1 cellular context compared by ENCODE assay signal in the genomic region with DNA sequence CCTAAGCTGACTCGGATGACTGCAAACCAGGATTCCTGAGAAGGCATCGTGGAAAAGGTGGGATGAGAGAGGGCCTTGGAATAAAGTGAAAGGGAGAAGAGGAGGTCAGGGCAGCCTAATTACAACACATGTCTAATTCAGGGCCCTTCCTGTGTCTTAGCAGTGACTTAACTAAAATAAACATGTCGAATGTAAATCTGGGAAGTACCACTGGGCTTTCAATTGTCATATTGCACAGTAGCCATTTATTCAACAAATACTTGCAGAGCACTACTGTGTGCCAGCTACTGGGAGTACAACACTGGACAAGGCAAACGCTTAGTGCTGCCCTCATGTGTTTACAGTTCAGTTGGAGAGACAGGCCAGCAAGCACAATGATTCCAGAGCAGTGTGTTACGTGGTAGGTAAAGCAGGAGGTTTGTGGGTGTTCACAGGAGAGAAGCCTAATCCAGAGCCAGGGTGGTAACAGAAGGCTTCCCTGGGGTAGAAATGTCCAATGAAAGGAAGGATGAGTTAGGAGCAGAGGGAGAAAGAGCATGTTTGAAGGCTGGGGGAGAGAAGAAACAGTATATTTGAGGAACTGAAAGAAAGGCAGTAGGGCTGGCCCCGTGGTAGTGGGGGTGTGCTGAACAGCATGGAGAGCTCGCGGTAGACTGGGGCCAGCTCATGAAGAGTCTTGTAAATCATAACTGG.
TF ChIP-seq lines count a peak whose summit lies in the region.

No MANE protein-coding gene starts in this region.

TF ChIP-seq in HepG2, 621 proteins besides CTCF, POLR2A, EP300 and RAD21 (continued from another document and continues in another):
- TF ChIP-seq, protein P1, sequence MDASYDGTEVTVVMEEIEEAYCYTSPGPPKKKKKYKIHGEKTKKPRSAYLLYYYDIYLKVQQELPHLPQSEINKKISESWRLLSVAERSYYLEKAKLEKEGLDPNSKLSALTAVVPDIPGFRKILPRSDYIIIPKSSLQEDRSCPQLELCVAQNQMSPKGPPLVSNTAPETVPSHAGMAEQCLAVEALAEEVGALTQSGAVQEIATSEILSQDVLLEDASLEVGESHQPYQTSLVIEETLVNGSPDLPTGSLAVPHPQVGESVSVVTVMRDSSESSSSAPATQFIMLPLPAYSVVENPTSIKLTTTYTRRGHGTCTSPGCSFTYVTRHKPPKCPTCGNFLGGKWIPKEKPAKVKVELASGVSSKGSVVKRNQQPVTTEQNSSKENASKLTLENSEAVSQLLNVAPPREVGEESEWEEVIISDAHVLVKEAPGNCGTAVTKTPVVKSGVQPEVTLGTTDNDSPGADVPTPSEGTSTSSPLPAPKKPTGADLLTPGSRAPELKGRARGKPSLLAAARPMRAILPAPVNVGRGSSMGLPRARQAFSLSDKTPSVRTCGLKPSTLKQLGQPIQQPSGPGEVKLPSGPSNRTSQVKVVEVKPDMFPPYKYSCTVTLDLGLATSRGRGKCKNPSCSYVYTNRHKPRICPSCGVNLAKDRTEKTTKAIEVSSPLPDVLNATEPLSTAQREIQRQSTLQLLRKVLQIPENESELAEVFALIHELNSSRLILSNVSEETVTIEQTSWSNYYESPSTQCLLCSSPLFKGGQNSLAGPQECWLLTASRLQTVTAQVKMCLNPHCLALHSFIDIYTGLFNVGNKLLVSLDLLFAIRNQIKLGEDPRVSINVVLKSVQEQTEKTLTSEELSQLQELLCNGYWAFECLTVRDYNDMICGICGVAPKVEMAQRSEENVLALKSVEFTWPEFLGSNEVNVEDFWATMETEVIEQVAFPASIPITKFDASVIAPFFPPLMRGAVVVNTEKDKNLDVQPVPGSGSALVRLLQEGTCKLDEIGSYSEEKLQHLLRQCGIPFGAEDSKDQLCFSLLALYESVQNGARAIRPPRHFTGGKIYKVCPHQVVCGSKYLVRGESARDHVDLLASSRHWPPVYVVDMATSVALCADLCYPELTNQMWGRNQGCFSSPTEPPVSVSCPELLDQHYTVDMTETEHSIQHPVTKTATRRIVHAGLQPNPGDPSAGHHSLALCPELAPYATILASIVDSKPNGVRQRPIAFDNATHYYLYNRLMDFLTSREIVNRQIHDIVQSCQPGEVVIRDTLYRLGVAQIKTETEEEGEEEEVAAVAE (CRISPR knock-in tag; IDR thresholded peaks at IDR 0.05; ENCODE audit: borderline replicate concordance) = 0 out of 2 replicates have a peak, but pooled peaks have one; percentile 63
- TF ChIP-seq NFATC3 (CRISPR knock-in tag; IDR thresholded peaks at IDR 0.05) (no peak), ZNF773 (CRISPR knock-in tag; IDR thresholded peaks at IDR 0.05; ENCODE audit: borderline replicate concordance) (no peak), JUN (CRISPR knock-in tag; IDR thresholded peaks at IDR 0.05) (no peak), ZNF17 (CRISPR knock-in tag; IDR thresholded peaks at IDR 0.05) (no peak), PRPF4 (IDR thresholded peaks at IDR 0.05; ENCODE audit: low read depth, low read length, poor library complexity, severe bottlenecking) (no peak), ZBTB8A (CRISPR knock-in tag; IDR thresholded peaks at IDR 0.05; ENCODE audit: borderline replicate concordance, low read depth) (no peak), SSRP1 (CRISPR knock-in tag; IDR thresholded peaks at IDR 0.05) (no peak), MATR3 (CRISPR knock-in tag; IDR thresholded peaks at IDR 0.05) (no peak), ATAD3A (CRISPR knock-in tag; IDR thresholded peaks at IDR 0.05) (no peak), ZNF746 (CRISPR knock-in tag; IDR thresholded peaks at IDR 0.05) (no peak), ZNF737 (CRISPR knock-in tag; IDR thresholded peaks at IDR 0.05; ENCODE audit: borderline replicate concordance) (no peak), FOSL2 (CRISPR knock-in tag; IDR thresholded peaks at IDR 0.05) (peak; percentile 52), FOSL1 (CRISPR knock-in tag; IDR thresholded peaks at IDR 0.05; ENCODE audit: borderline replicate concordance) (no peak), ARNTL (CRISPR knock-in tag; IDR thresholded peaks at IDR 0.05) (no peak), PHF21A (CRISPR knock-in tag; IDR thresholded peaks at IDR 0.05) (no peak), ZNF724P (CRISPR knock-in tag; IDR thresholded peaks at IDR 0.05; ENCODE audit: borderline replicate concordance) (no peak), ZNF567 (CRISPR knock-in tag; IDR thresholded peaks at IDR 0.05; ENCODE audit: borderline replicate concordance) (no peak), SALL1 (CRISPR knock-in tag; IDR thresholded peaks at IDR 0.05) (peak; percentile 53; the same call in 1 of the 2 replicates), KMT2A (CRISPR knock-in tag; IDR thresholded peaks at IDR 0.05) (peak; percentile 76)
- TF ChIP-seq, protein P2, sequence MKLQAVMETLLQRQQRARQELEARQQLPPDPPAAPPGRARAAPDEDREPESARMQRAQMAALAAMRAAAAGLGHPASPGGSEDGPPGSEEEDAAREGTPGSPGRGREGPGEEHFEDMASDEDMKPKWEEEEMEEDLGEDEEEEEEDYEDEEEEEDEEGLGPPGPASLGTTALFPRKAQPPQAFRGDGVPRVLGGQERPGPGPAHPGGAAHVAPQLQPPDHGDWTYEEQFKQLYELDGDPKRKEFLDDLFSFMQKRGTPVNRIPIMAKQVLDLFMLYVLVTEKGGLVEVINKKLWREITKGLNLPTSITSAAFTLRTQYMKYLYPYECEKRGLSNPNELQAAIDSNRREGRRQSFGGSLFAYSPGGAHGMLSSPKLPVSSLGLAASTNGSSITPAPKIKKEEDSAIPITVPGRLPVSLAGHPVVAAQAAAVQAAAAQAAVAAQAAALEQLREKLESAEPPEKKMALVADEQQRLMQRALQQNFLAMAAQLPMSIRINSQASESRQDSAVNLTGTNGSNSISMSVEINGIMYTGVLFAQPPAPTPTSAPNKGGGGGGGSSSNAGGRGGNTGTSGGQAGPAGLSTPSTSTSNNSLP (IDR thresholded peaks at IDR 0.05; ENCODE audit: low read depth, low read length) = peak; percentile 34; the same call in 1 of the 2 replicates
- TF ChIP-seq, protein P3, sequence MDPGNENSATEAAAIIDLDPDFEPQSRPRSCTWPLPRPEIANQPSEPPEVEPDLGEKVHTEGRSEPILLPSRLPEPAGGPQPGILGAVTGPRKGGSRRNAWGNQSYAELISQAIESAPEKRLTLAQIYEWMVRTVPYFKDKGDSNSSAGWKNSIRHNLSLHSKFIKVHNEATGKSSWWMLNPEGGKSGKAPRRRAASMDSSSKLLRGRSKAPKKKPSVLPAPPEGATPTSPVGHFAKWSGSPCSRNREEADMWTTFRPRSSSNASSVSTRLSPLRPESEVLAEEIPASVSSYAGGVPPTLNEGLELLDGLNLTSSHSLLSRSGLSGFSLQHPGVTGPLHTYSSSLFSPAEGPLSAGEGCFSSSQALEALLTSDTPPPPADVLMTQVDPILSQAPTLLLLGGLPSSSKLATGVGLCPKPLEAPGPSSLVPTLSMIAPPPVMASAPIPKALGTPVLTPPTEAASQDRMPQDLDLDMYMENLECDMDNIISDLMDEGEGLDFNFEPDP (CRISPR knock-in tag; conservative IDR thresholded peaks at IDR 0.05) = no peak
- TF ChIP-seq, protein P4, sequence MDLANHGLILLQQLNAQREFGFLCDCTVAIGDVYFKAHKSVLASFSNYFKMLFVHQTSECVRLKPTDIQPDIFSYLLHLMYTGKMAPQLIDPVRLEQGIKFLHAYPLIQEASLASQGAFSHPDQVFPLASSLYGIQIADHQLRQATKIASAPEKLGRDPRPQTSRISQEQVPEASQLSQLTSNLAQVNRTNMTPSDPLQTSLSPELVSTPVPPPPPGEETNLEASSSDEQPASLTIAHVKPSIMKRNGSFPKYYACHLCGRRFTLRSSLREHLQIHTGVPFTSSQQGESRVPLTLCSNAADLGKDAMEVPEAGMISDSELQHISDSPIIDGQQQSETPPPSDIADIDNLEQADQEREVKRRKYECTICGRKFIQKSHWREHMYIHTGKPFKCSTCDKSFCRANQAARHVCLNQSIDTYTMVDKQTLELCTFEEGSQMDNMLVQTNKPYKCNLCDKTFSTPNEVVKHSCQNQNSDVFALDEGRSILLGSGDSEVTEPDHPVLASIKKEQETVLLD (CRISPR knock-in tag; IDR thresholded peaks at IDR 0.05; ENCODE audit: low read depth) = no peak
- TF ChIP-seq, protein P5, sequence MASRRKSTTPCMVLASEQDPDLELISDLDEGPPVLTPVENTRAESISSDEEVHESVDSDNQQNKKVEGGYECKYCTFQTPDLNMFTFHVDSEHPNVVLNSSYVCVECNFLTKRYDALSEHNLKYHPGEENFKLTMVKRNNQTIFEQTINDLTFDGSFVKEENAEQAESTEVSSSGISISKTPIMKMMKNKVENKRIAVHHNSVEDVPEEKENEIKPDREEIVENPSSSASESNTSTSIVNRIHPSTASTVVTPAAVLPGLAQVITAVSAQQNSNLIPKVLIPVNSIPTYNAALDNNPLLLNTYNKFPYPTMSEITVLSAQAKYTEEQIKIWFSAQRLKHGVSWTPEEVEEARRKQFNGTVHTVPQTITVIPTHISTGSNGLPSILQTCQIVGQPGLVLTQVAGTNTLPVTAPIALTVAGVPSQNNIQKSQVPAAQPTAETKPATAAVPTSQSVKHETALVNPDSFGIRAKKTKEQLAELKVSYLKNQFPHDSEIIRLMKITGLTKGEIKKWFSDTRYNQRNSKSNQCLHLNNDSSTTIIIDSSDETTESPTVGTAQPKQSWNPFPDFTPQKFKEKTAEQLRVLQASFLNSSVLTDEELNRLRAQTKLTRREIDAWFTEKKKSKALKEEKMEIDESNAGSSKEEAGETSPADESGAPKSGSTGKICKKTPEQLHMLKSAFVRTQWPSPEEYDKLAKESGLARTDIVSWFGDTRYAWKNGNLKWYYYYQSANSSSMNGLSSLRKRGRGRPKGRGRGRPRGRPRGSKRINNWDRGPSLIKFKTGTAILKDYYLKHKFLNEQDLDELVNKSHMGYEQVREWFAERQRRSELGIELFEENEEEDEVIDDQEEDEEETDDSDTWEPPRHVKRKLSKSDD (CRISPR knock-in tag; IDR thresholded peaks at IDR 0.05; ENCODE audit: low read depth) = no peak
- TF ChIP-seq, protein P6, sequence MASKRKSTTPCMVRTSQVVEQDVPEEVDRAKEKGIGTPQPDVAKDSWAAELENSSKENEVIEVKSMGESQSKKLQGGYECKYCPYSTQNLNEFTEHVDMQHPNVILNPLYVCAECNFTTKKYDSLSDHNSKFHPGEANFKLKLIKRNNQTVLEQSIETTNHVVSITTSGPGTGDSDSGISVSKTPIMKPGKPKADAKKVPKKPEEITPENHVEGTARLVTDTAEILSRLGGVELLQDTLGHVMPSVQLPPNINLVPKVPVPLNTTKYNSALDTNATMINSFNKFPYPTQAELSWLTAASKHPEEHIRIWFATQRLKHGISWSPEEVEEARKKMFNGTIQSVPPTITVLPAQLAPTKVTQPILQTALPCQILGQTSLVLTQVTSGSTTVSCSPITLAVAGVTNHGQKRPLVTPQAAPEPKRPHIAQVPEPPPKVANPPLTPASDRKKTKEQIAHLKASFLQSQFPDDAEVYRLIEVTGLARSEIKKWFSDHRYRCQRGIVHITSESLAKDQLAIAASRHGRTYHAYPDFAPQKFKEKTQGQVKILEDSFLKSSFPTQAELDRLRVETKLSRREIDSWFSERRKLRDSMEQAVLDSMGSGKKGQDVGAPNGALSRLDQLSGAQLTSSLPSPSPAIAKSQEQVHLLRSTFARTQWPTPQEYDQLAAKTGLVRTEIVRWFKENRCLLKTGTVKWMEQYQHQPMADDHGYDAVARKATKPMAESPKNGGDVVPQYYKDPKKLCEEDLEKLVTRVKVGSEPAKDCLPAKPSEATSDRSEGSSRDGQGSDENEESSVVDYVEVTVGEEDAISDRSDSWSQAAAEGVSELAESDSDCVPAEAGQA (IDR thresholded peaks at IDR 0.05; ENCODE audit: low read depth) = peak; percentile 23; the same call in 1 of the 2 replicates
- TF ChIP-seq, protein P6 (CRISPR knock-in tag; IDR thresholded peaks at IDR 0.05; ENCODE audit: borderline replicate concordance) = no peak
- TF ChIP-seq, protein P7, sequence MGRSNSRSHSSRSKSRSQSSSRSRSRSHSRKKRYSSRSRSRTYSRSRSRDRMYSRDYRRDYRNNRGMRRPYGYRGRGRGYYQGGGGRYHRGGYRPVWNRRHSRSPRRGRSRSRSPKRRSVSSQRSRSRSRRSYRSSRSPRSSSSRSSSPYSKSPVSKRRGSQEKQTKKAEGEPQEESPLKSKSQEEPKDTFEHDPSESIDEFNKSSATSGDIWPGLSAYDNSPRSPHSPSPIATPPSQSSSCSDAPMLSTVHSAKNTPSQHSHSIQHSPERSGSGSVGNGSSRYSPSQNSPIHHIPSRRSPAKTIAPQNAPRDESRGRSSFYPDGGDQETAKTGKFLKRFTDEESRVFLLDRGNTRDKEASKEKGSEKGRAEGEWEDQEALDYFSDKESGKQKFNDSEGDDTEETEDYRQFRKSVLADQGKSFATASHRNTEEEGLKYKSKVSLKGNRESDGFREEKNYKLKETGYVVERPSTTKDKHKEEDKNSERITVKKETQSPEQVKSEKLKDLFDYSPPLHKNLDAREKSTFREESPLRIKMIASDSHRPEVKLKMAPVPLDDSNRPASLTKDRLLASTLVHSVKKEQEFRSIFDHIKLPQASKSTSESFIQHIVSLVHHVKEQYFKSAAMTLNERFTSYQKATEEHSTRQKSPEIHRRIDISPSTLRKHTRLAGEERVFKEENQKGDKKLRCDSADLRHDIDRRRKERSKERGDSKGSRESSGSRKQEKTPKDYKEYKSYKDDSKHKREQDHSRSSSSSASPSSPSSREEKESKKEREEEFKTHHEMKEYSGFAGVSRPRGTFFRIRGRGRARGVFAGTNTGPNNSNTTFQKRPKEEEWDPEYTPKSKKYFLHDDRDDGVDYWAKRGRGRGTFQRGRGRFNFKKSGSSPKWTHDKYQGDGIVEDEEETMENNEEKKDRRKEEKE (IDR thresholded peaks at IDR 0.05) = no peak
- TF ChIP-seq, protein P8, sequence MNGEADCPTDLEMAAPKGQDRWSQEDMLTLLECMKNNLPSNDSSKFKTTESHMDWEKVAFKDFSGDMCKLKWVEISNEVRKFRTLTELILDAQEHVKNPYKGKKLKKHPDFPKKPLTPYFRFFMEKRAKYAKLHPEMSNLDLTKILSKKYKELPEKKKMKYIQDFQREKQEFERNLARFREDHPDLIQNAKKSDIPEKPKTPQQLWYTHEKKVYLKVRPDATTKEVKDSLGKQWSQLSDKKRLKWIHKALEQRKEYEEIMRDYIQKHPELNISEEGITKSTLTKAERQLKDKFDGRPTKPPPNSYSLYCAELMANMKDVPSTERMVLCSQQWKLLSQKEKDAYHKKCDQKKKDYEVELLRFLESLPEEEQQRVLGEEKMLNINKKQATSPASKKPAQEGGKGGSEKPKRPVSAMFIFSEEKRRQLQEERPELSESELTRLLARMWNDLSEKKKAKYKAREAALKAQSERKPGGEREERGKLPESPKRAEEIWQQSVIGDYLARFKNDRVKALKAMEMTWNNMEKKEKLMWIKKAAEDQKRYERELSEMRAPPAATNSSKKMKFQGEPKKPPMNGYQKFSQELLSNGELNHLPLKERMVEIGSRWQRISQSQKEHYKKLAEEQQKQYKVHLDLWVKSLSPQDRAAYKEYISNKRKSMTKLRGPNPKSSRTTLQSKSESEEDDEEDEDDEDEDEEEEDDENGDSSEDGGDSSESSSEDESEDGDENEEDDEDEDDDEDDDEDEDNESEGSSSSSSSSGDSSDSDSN (CRISPR knock-in tag; IDR thresholded peaks at IDR 0.05) = 0 out of 2 replicates have a peak, but pooled peaks have one; percentile 21
